In the genomic region with DNA sequence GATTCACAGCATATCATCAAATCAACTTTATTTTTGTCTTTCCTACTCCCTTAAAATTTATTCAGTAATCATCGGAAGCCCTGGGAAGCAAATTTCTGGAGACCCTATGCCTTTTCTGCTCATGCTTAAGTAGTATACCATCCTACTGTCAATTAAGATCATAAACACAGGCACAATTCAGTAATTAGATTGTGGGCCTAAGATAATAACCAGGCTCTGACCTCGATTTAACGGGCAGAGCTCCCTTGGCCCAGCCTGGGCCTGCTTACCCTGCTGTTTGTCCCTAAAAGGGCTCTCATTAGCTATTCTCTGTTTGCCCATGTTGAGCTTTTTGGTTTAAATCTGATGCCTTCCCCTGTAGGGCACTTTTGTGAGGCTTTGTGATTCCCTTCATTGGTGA, we compare ENCODE assay signal across 20 cellular contexts. TPM values are rescaled to one million over a fixed set of nuclear protein-coding genes. Genes with fewer than 3 reads are reported as not detected.
"Had no signal": no experiment of that assay in that cellular context is flagged by ENCODE, and none has a peak within 500 bp of the region (broad histone marks: within the 10 kb centered on the region; RNA-seq: fewer than 3 reads in every experiment).

No MANE protein-coding gene starts in this region.

- H3K4me2 ChIP-seq: neural progenitor cell had no signal

- DNase-seq: activated B cell treated with CpG ODN at 0.5 μM for 24 hours; activated CD8-positive, alpha-beta T cell treated with anti-CD3 and anti-CD28 coated beads, Interleukin-2, amount 10 ng/mL, durations not matched to agents 7 days and 5 days; activated naive CD4-positive, alpha-beta T cell; activated T-cell treated with anti-CD3 and anti-CD28 coated beads for 4 hours; activated T-cell treated with anti-CD3 and anti-CD28 coated beads, Interleukin-2, amount 50 U/mL, for 72 hours; cerebellar nuclear complex; effector CD8-positive, alpha-beta T cell; kidney glomerular epithelial cell; lower lobe of right lung; mesenchymal stem cell; natural killer cell; right lobe of liver; stimulated activated CD4-positive, alpha-beta T cell treated with anti-CD3 and anti-CD28 coated beads, Interleukin-2, amount 100 ng/mL, for 48 hours; trophoblast cell; uterus had no signal

- H3K4me1 Mint-ChIP-seq: activated B cell treated with CpG ODN at 0.5 μM for 24 hours, natural killer cell had no signal

- H3K9me3 ChIP-seq: colonic mucosa, lower lobe of right lung, right lobe of liver, thoracic aorta, uterus had no signal

- H3K36me3 Mint-ChIP-seq: activated naive CD4-positive, alpha-beta T cell treated with anti-CD3 and anti-CD28 coated beads, Interleukin-2, amount 50 U/mL, for 72 hours; natural killer cell; neural progenitor cell had no signal

- H3K9ac ChIP-seq: neural progenitor cell had no signal

- H3K4me3 Mint-ChIP-seq: activated B cell treated with CpG ODN at 0.5 μM for 24 hours; activated CD8-positive, alpha-beta T cell treated with anti-CD3 and anti-CD28 coated beads, Interleukin-2, amount 10 ng/mL, durations not matched to agents 7 days and 5 days; activated T-cell treated with anti-CD3 and anti-CD28 coated beads, Interleukin-2, amount 50 U/mL, for 72 hours; natural killer cell; neural progenitor cell; stimulated activated naive CD8-positive, alpha-beta T cell treated with anti-CD3 and anti-CD28 coated beads, Interleukin-15, Interleukin-2, amounts not matched to agents 100 ng/mL and 50 ng/mL, for 24 hours had no signal

- H3K27ac Mint-ChIP-seq: activated B cell treated with CpG ODN at 0.5 μM for 24 hours; activated CD8-positive, alpha-beta T cell treated with anti-CD3 and anti-CD28 coated beads, Interleukin-2, amount 10 ng/mL, durations not matched to agents 7 days and 5 days; activated naive CD4-positive, alpha-beta T cell treated with anti-CD3 and anti-CD28 coated beads, Interleukin-2, amount 50 U/mL, for 72 hours; activated T-cell treated with anti-CD3 and anti-CD28 coated beads, Interleukin-2, amount 50 U/mL, for 72 hours; natural killer cell; neural progenitor cell; stimulated activated naive CD8-positive, alpha-beta T cell treated with anti-CD3 and anti-CD28 coated beads, Interleukin-15, Interleukin-2, amounts not matched to agents 100 ng/mL and 50 ng/mL, for 24 hours had no signal

- H3K4me1 ChIP-seq: colonic mucosa, lower lobe of right lung, neural progenitor cell, uterus had no signal

- H3K27ac ChIP-seq: colonic mucosa, lower lobe of right lung, neural progenitor cell, right lobe of liver, thoracic aorta, uterus had no signal

- H3K36me3 ChIP-seq: colonic mucosa, lower lobe of right lung, neural progenitor cell, right lobe of liver, thoracic aorta, uterus had no signal

- ATAC-seq: activated CD8-positive, alpha-beta T cell treated with anti-CD3 and anti-CD28 coated beads, Interleukin-2, amount 10 ng/mL, durations not matched to agents 7 days and 5 days; activated naive CD4-positive, alpha-beta T cell treated with anti-CD3 and anti-CD28 coated beads, Interleukin-2, amount 50 U/mL, for 72 hours; activated T-cell treated with anti-CD3 and anti-CD28 coated beads, Interleukin-2, amount 50 U/mL, for 72 hours; natural killer cell had no signal

- H3K4me3 ChIP-seq: colonic mucosa, lower lobe of right lung, neural progenitor cell, right lobe of liver, thoracic aorta, uterus had no signal

- H2AFZ ChIP-seq: neural progenitor cell had no signal

- H3K9me3 Mint-ChIP-seq: activated B cell treated with CpG ODN at 0.5 μM for 24 hours; activated naive CD4-positive, alpha-beta T cell treated with anti-CD3 and anti-CD28 coated beads, Interleukin-2, amount 50 U/mL, for 72 hours; activated T-cell treated with anti-CD3 and anti-CD28 coated beads, Interleukin-2, amount 50 U/mL, for 72 hours; natural killer cell; neural progenitor cell; stimulated activated naive CD8-positive, alpha-beta T cell treated with anti-CD3 and anti-CD28 coated beads, Interleukin-15, Interleukin-2, amounts not matched to agents 100 ng/mL and 50 ng/mL, for 24 hours had no signal

- H3K27me3 ChIP-seq: colonic mucosa, neural progenitor cell, right lobe of liver had no signal

RNA-seq across cellular contexts. Expression of a gene that starts 29.8 kb away (rescaled TPM):
- total RNA-seq: activated B cell treated with CpG ODN at 0.5 μM for 24 hours had no signal
